In genomic region chr1:153968000-153968363, GRCh38 we compare ENCODE assay signal across 6 cellular contexts. TPM values are rescaled to one million over a fixed set of nuclear protein-coding genes. Genes with fewer than 3 reads are reported as not detected.
A peak's percentile ranks its signal among the peaks of the same experiment; 100 is the strongest.
DNase-seq lines count a peak whose midpoint lies in the region; ATAC-seq lines count a peak whose summit lies in the region.

No MANE protein-coding gene starts in this region.

- ATAC-seq in naive B cell (ENCODE audit: low read depth in 2 of 2) (no peak), GM19463 (IDR thresholded peaks at IDR 0.05; ENCODE audit: unreplicated experiment) (no peak)

- H3K36me3 Mint-ChIP-seq in IgD-negative memory B cell = peaks cover 5% of the 10 kb centered on the region
- no peaks in the 10 kb centered on the region for H3K36me3 Mint-ChIP-seq in naive B cell

- H3K27me3 Mint-ChIP-seq in IgD-negative memory B cell (no peaks in the 10 kb centered on the region), naive B cell (no peaks in the 10 kb centered on the region)

- H3K9me3 Mint-ChIP-seq in IgD-negative memory B cell (no peaks in the 10 kb centered on the region), naive B cell (no peaks in the 10 kb centered on the region)

- H3K4me3 Mint-ChIP-seq in IgD-negative memory B cell (peak overlapping the region; percentile 89 to 100 (median 94)), naive B cell (peak overlapping the region; percentile 92 to 100 (median 98))

- H3K27ac ChIP-seq in angular gyrus (ENCODE audit: low read depth, low read length) = peak overlapping the region; percentile 90

- DNase-seq in naive B cell (no peak), SK-N-DZ (ENCODE audit: low spot score) (no peak)
- DNase-seq in stimulated activated CD4-positive, alpha-beta T cell treated with anti-CD3 and anti-CD28 coated beads, Interleukin-12 subunit alpha, Interleukin-12 subunit beta, amount 100 ng/mL, for 4 hours = no peak

- H3K27ac Mint-ChIP-seq in IgD-negative memory B cell = peak overlapping the region; percentile 90 to 98 (median 97)
- H3K27ac Mint-ChIP-seq in naive B cell = peak overlapping the region; percentile 94 to 100 (median 98)

- H3K4me1 Mint-ChIP-seq in IgD-negative memory B cell = peaks cover 34 to 39% (median 35%) of the 10 kb centered on the region in 3 donors
- H3K4me1 Mint-ChIP-seq in naive B cell = peaks cover 36 to 66% (median 64%) of the 10 kb centered on the region in 3 donors

RNA-seq across cellular contexts. Expression of gene CREB3L4, which starts 0.3 kb away (rescaled TPM):
- 6.5 TPM for polyA plus RNA-seq in IgD-negative memory B cell
- 10 to 100 TPM; 12.2 to 16.9 (median 15.6) TPM for polyA plus RNA-seq in naive B cell (ENCODE audit: low read depth in 6 of 6)
- polyA plus RNA-seq in SK-N-DZ (2014; cell fraction: cytosol; rRNA removed) = 138 and 168 TPM in 2 replicates
- 421 and 425 TPM in 2 replicates for polyA plus RNA-seq in SK-N-DZ (2014; cell fraction: nucleus; rRNA removed)

RNA-seq across cellular contexts. Expression of gene SLC39A1, which starts 4.6 kb away (rescaled TPM):
- polyA plus RNA-seq in IgD-negative memory B cell = 52.0 TPM
- polyA plus RNA-seq in naive B cell (ENCODE audit: low read depth in 6 of 6) = 10 to 100 TPM; 36.0 to 66.7 (median 52.6) TPM
- polyA plus RNA-seq in SK-N-DZ (2014; cell fraction: cytosol; rRNA removed) = 160 and 175 TPM in 2 replicates
- 91.7 and 108 TPM in 2 replicates for polyA plus RNA-seq in SK-N-DZ (2014; cell fraction: nucleus; rRNA removed)

RNA-seq across cellular contexts. Expression of gene JTB, which starts 9.5 kb away (rescaled TPM):
- 344 TPM for polyA plus RNA-seq in IgD-negative memory B cell
- 100 to 1,000 TPM; 339 to 480 (median 361) TPM for polyA plus RNA-seq in naive B cell (ENCODE audit: low read depth in 6 of 6)
- 268 and 278 TPM in 2 replicates for polyA plus RNA-seq in SK-N-DZ (2014; cell fraction: cytosol; rRNA removed)
- 282 and 326 TPM in 2 replicates for polyA plus RNA-seq in SK-N-DZ (2014; cell fraction: nucleus; rRNA removed)

RNA-seq across cellular contexts. Expression of gene CRTC2, which starts 9.6 kb away (rescaled TPM):
- polyA plus RNA-seq in IgD-negative memory B cell (57.2 TPM), naive B cell (ENCODE audit: low read depth in 6 of 6) (10 to 100 TPM; 24.6 to 59.8 (median 35.8) TPM)
- 16.4 and 20.1 TPM in 2 replicates for polyA plus RNA-seq in SK-N-DZ (2014; cell fraction: cytosol; rRNA removed)
- polyA plus RNA-seq in SK-N-DZ (2014; cell fraction: nucleus; rRNA removed) = 31.1 and 37.9 TPM in 2 replicates

RNA-seq across cellular contexts. Expression of gene RAB13, which starts 18.2 kb away (rescaled TPM):
- polyA plus RNA-seq in IgD-negative memory B cell (not detected), naive B cell (ENCODE audit: low read depth in 6 of 6) (1 to 10 TPM in 3 of 6 donors, under 1 TPM in 1, not detected in 2; 0.88 to 2.6 (median 1.5) TPM)
- 10.9 and 17.7 TPM in 2 replicates for polyA plus RNA-seq in SK-N-DZ (2014; cell fraction: cytosol; rRNA removed)
- polyA plus RNA-seq in SK-N-DZ (2014; cell fraction: nucleus; rRNA removed) = 3.0 and 7.0 TPM in 2 replicates
